In the genomic region with DNA sequence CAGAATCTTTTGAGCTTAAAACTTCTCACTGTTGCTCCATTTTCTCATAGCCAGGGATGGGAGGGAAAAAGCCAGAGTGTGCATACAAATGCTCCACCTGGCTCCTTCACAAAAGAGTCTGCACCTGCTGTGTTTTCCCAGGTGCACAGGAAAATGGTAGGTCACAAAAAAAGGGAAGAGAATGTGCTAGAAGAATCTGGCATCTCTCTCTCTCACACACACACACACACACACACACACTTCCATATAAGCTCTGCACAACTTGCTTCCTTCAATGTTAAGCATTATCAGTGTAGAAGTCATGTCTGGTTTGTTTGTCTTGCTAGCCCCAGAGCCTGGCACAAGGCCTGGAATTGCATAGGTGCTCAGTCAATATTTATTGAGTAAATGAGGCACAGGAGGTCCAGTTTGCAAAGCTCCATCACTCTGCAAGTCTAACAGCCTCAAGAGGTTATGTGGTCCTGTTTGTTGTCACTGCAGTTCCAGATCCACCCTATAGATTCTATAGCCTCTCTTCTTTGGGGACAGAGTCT, we compare ENCODE assay signal across 17 cellular contexts.
DNase-seq lines count a peak whose midpoint lies in the region; ATAC-seq and TF ChIP-seq lines count a peak whose summit lies in the region.
"Had no signal": no experiment of that assay in that cellular context is flagged by ENCODE, and none has a peak within 500 bp of the region (broad histone marks: within the 10 kb centered on the region; RNA-seq: fewer than 3 reads in every experiment).

No MANE protein-coding gene starts in this region.

- H3K4me2 ChIP-seq in mammary epithelial cell (ENCODE audit: insufficient read depth, low read depth, low read length) = no peak overlapping the region

- no peak for TF ChIP-seq POLR2A in spleen (IDR thresholded peaks at IDR 0.05)

- CTCF ChIA-PET in mammary epithelial cell (lab: Charles Lee; ENCODE audit: low non-redundant PET) = no interaction called here

- H3K9ac ChIP-seq in mammary epithelial cell (ENCODE audit: insufficient read depth, low read length) = no peak overlapping the region
- H3K9ac ChIP-seq: GM23248 had no signal

- no peak overlapping the region for H2AFZ ChIP-seq in mammary epithelial cell (ENCODE audit: low read depth, low read length)
- H2AFZ ChIP-seq: GM23248 had no signal

- H3K4me1 ChIP-seq in mammary epithelial cell (ENCODE audit: insufficient read depth, low read length) (no peaks in the 10 kb centered on the region), spleen (no peaks in the 10 kb centered on the region)

- H3K9me3 ChIP-seq in mammary epithelial cell (replicated peaks; ENCODE audit: insufficient read depth, low read length) = peaks cover 36% of the 10 kb centered on the region
- peaks cover 0 to 18% (median 0%) of the 10 kb centered on the region in 8 donors for H3K9me3 ChIP-seq in spleen

- H3K27ac ChIP-seq in mammary epithelial cell (ENCODE audit: insufficient read depth, low read depth, low read length) = no peak overlapping the region
- no peak overlapping the region for H3K27ac ChIP-seq in spleen
- H3K27ac ChIP-seq: GM23248 had no signal

- dilution Hi-C loops in mammary epithelial cell (cut with HindIII; ENCODE audit: low sequenced_read_pairs) = no loop called here

- intact Hi-C loops in mammary epithelial cell (cut with micrococcal nuclease) (no loop called here), sciatic nerve (cut with DNase I) (no loop called here), spleen (cut with DNase I; ENCODE audit: low total_unique reads) (no loop called here), left ventricle myocardium superior (cut with micrococcal nuclease) (no loop called here)

- H4K20me1 ChIP-seq in mammary epithelial cell (ENCODE audit: insufficient read depth, low read length) = no peaks in the 10 kb centered on the region

- ATAC-seq in sciatic nerve = no peak
- ATAC-seq in left ventricle myocardium superior = no peak
- ATAC-seq: activated T-cell treated with anti-CD3 and anti-CD28 coated beads, Interleukin-2, amount 50 U/mL, for 72 hours; CD8-positive, alpha-beta T cell; esophagus mucosa; PC-3; stimulated activated naive B cell treated with anti-CD40 and anti-IgM and Interleukin-4, amounts not matched to agents 10 μg/mL and 1 μg/mL and 100 μg/mL, for 72 hours had no signal

- no peaks in the 10 kb centered on the region for H3K36me3 ChIP-seq in mammary epithelial cell (ENCODE audit: insufficient read depth, low read length)
- H3K36me3 ChIP-seq in spleen = no peaks in the 10 kb centered on the region

- in situ Hi-C loops in T47D (cut with HindIII; ENCODE audit: low pct_unique_long_range_greater_than_20kb, low sequenced_read_pairs) (no loop called here), mammary epithelial cell (cut with MboI; ENCODE audit: low sequenced_read_pairs in 2 of 2) (no loop called here), ACHN (cut with HindIII; ENCODE audit: low pct_ligation_motif_present, low pct_unique_long_range_greater_than_20kb, low sequenced_read_pairs) (no loop called here)

- no peaks in the 10 kb centered on the region for H3K79me2 ChIP-seq in mammary epithelial cell (ENCODE audit: insufficient read depth, low read length)

- TF ChIP-seq CTCF in mammary epithelial cell (conservative IDR thresholded peaks at IDR 0.05 in 1 of 2, IDR thresholded peaks at IDR 0.05 in 1 of 2; ENCODE audit: extremely low read depth in 1 of 2, insufficient read depth in 1 of 2, low read depth in 1 of 2, low read length in 2 of 2) = no peak
- TF ChIP-seq CTCF in spleen (IDR thresholded peaks at IDR 0.05 in 8 of 11, conservative IDR thresholded peaks at IDR 0.05 in 3 of 11) = no peak

- DNase-seq in T47D (ENCODE audit: low read depth in 1 of 2, low spot score in 1 of 2) (peak; percentile 35 to 94), mammary epithelial cell (no peak), NCI-H2196 treated with DMSO at 0.1 percent for 48 hours (lab: John Stamatoyannopoulos, UW; ENCODE audit: unreplicated experiment) (peak; percentile 80), cerebellum (ENCODE audit: low spot score) (peak; percentile 33), sciatic nerve (ENCODE audit: low spot score) (no peak), spleen (no peak), ACHN (no peak), left ventricle myocardium superior (no peak)
- DNase-seq: activated CD4-positive, alpha-beta memory T cell treated with anti-CD3 and anti-CD28 coated beads for 36 hours; activated naive CD8-positive, alpha-beta T cell treated with anti-CD3 and anti-CD28 coated beads, Interleukin-2, amount 10 ng/mL, durations not matched to agents 7 days and 5 days; activated T-cell treated with anti-CD3 and anti-CD28 coated beads, Interleukin-2, amount 50 U/mL, for 72 hours; CD8-positive, alpha-beta T cell; GDM1; GM23248; PC-3; stimulated activated naive B cell treated with anti-CD40 and anti-IgM and Interleukin-4, amounts not matched to agents 10 μg/mL and 1 μg/mL and 100 μg/mL, for 72 hours had no signal

- BruUV-seq in mammary epithelial cell (replicated peaks; lab: Mats Ljungman, UMichigan) = no TSS peak

- H3K27me3 ChIP-seq in mammary epithelial cell (ENCODE audit: insufficient read depth, low read length) (no peaks in the 10 kb centered on the region), spleen (replicated peaks in 1 of 7) (peaks cover 0 to 15% (median 0%) of the 10 kb centered on the region in 7 donors)

- H3K4me3 ChIP-seq in mammary epithelial cell (replicated peaks in 1 of 3; ENCODE audit: insufficient read depth in 1 of 3, low read depth in 2 of 3, low read length in 3 of 3) (no peak overlapping the region), spleen (no peak overlapping the region)
- H3K4me3 ChIP-seq: GM23248 had no signal

Comparison
In these comparisons a context has a peak if more than half of its experiments do, and no peak if none do; other contexts are left out.
1. DNase-seq: peak in T47D (2 of 2), NCI-H2196 treated with DMSO at 0.1 percent for 48 hours (single experiment) and cerebellum (single experiment); none in mammary epithelial cell (single experiment), sciatic nerve (single experiment), spleen (single experiment), ACHN (single experiment) and left ventricle myocardium superior (single experiment).